1 cellular context compared by ENCODE assay signal in genomic region chr5:163504091-163504931, GRCh38.
TF ChIP-seq lines count a peak whose summit lies in the region.

No MANE protein-coding gene starts in this region.

TF ChIP-seq in GM12878, 131 proteins besides CTCF, POLR2A, EP300 and RAD21 (continued from another document):
- no peak for TF ChIP-seq ZBTB4 (CRISPR knock-in tag; IDR thresholded peaks at IDR 0.05)
